ENCODE assay signal across 8 cellular contexts in the genomic region with DNA sequence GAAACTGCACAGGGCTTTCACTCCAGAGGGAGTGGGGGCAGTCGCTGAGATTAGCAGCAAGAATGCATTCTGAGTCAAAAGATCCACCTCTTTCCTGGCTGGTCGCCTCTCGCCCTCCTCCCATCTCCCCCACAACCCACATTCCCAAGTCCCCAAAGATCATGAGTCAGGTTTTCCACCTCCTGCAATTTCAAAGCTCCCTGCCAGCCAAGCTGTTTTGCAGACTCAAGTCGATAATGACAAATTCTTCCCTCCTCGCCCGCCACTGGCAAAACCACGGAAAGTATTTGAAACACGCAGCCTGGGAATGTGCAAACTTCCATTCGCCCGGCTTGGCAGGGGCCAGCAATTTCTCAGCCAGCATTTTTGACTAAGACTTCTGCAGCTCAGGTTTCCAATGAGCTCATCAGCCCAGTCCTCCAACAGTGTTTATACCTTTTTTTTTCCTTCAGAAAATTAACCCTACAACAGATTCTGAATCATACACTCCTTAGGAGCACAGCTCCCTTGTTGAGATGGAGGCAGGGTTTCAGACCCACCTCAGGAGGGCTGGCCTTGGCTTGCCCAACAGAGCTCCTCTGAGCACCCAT.
A peak's percentile ranks its signal among the peaks of the same experiment; 100 is the strongest.
DNase-seq lines count a peak whose midpoint lies in the region; TF ChIP-seq lines count a peak whose summit lies in the region.

No MANE protein-coding gene starts in this region.

- in situ Hi-C loops in Caki2 (cut with HindIII; ENCODE audit: low pct_unique_long_range_greater_than_20kb, low sequenced_read_pairs): no loop called here

- peaks cover 15% of the 10 kb centered on the region for H3K36me3 Mint-ChIP-seq in mesothelial cell of epicardium

- no peaks in the 10 kb centered on the region for H3K27me3 Mint-ChIP-seq in mesothelial cell of epicardium (ENCODE audit: low read depth)

- H3K27me3 ChIP-seq in NT2/D1 (ENCODE audit: insufficient read depth, insufficient read length): no peaks in the 10 kb centered on the region

- H3K36me3 ChIP-seq in NT2/D1 (ENCODE audit: insufficient read depth, insufficient read length, low read length): no peaks in the 10 kb centered on the region

- H3K27ac Mint-ChIP-seq in mesothelial cell of epicardium: peak overlapping the region; percentile 96

- H3K4me3 ChIP-seq in NT2/D1 (ENCODE audit: insufficient read length, low read depth): no peak overlapping the region
- no peak overlapping the region for H3K4me3 ChIP-seq in epithelial cell of proximal tubule (ENCODE audit: low read depth, low read length)

- no peak overlapping the region for H3K9ac ChIP-seq in NT2/D1 (ENCODE audit: insufficient read length, low read depth)

- peaks cover 31% of the 10 kb centered on the region for H3K4me1 Mint-ChIP-seq in mesothelial cell of epicardium

- peaks cover 26% of the 10 kb centered on the region for H3K4me1 ChIP-seq in NT2/D1 (ENCODE audit: insufficient read depth, insufficient read length)

- no peak for TF ChIP-seq CTCF in epithelial cell of proximal tubule (conservative IDR thresholded peaks at IDR 0.05; ENCODE audit: low read depth, low read length)
- no peak for TF ChIP-seq CTCF in mesothelial cell of epicardium (IDR thresholded peaks at IDR 0.05; ENCODE audit: unreplicated experiment)

- peaks cover 13% of the 10 kb centered on the region for H3K9me3 Mint-ChIP-seq in mesothelial cell of epicardium

- peak overlapping the region; percentile 37 for H3K4me3 Mint-ChIP-seq in mesothelial cell of epicardium

- DNase-seq in Caki2 (ENCODE audit: low read depth) (peak; percentile 99), NT2/D1 (ENCODE audit: low read depth, low spot score) (peak; percentile 98), epithelial cell of proximal tubule (ENCODE audit: low read depth) (peak; percentile 100), mesothelial cell of epicardium (ENCODE audit: low spot score in 2 of 2, unreplicated experiment in 2 of 2) (peak; percentile 69 to 83), HuH-7.5 (ENCODE audit: low spot score) (no peak), NCI-H510A treated with DMSO at 0.1 percent for 48 hours (lab: John Stamatoyannopoulos, UW) (no peak), NCI-H146 (lab: John Stamatoyannopoulos, UW) (no peak)
- DNase-seq in activated CD4-positive, alpha-beta T cell treated with anti-CD3 and anti-CD28 coated beads for 1 hour: no peak

- H3K9me3 ChIP-seq in NT2/D1 (ENCODE audit: insufficient read depth, low read length): peaks cover 23% of the 10 kb centered on the region

Comparison
In these comparisons a context has a peak if more than half of its experiments do, and no peak if none do; other contexts are left out.
1. DNase-seq: peak in Caki2 (single experiment), NT2/D1 (single experiment), epithelial cell of proximal tubule (single experiment) and mesothelial cell of epicardium (2 of 2); none in HuH-7.5 (single experiment), NCI-H510A treated with DMSO at 0.1 percent for 48 hours (single experiment), activated CD4-positive, alpha-beta T cell treated with anti-CD3 and anti-CD28 coated beads for 1 hour (single experiment) and NCI-H146 (single experiment).